In the genomic region with DNA sequence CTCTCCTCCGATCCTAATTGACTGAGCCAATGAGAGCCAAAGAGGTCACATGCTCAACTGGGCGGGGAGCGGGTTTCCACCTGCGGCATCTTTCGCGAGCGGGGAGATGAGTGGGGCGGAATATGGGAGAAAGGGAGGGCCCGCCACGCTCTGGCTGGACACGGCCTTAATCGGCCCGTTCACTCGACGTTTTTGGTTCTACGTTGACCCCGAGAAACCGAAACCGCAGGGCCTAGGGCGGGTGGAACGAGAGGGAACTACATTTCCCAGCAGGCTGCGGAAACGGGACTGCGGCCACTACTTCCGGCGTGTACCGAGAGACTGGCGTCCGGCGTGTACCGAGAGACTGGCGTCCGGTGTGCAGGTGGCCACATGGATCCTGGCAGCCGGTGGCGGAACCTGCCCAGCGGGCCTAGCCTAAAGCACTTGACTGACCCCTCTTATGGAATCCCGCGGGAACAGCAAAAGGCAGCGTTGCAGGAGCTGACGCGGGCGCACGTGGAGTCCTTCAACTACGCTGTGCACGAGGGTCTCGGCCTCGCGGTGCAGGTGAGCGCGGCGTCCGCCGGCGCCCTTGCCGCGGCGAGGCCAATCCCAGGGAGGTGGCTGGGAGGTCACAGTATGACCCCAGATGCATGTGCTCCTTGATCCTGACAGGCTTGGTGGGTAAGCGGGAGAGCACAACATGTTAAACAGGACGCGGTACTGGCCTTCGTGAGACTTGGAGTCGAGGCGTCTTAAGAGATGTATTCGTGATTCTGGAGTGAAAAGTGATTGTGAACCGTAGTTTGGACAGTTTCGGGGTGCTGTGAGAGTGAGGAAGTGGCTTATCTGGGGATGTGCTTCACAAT, we compare ENCODE assay signal across 8 cellular contexts. TPM values are rescaled to one million over a fixed set of nuclear protein-coding genes. Genes with fewer than 3 reads are reported as not detected.
A peak's percentile ranks its signal among the peaks of the same experiment; 100 is the strongest.
DNase-seq lines count a peak whose midpoint lies in the region; ATAC-seq and TF ChIP-seq lines count a peak whose summit lies in the region.

A gene with protein sequence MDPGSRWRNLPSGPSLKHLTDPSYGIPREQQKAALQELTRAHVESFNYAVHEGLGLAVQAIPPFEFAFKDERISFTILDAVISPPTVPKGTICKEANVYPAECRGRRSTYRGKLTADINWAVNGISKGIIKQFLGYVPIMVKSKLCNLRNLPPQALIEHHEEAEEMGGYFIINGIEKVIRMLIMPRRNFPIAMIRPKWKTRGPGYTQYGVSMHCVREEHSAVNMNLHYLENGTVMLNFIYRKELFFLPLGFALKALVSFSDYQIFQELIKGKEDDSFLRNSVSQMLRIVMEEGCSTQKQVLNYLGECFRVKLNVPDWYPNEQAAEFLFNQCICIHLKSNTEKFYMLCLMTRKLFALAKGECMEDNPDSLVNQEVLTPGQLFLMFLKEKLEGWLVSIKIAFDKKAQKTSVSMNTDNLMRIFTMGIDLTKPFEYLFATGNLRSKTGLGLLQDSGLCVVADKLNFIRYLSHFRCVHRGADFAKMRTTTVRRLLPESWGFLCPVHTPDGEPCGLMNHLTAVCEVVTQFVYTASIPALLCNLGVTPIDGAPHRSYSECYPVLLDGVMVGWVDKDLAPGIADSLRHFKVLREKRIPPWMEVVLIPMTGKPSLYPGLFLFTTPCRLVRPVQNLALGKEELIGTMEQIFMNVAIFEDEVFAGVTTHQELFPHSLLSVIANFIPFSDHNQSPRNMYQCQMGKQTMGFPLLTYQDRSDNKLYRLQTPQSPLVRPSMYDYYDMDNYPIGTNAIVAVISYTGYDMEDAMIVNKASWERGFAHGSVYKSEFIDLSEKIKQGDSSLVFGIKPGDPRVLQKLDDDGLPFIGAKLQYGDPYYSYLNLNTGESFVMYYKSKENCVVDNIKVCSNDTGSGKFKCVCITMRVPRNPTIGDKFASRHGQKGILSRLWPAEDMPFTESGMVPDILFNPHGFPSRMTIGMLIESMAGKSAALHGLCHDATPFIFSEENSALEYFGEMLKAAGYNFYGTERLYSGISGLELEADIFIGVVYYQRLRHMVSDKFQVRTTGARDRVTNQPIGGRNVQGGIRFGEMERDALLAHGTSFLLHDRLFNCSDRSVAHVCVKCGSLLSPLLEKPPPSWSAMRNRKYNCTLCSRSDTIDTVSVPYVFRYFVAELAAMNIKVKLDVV (plus strand): TSS at position 343 of the 851 bp plus-strand sequence. CDS start 30 bp downstream, at position 373.

- H3K9me3 ChIP-seq in CD8-positive, alpha-beta T cell (ENCODE audit: low read length), result no peaks in the 10 kb centered on the region
- H3K9me3 ChIP-seq in lung (ENCODE audit: control insufficient read depth in 2 of 2, insufficient read depth in 1 of 2, low read length in 1 of 2), result no peaks in the 10 kb centered on the region

- no peaks in the 10 kb centered on the region for H3K9me3 Mint-ChIP-seq in CD8-positive, alpha-beta T cell
- H3K9me3 Mint-ChIP-seq in activated CD8-positive, alpha-beta T cell treated with anti-CD3 and anti-CD28 coated beads for 36 hours, result no peaks in the 10 kb centered on the region

- H3K27ac ChIP-seq in CD8-positive, alpha-beta T cell (ENCODE audit: low read depth, low read length), result peak within 1 kb of the TSS; percentile 90
- H3K27ac ChIP-seq in lung (ENCODE audit: low read depth in 1 of 2, low read length in 1 of 2), result peak within 1 kb of the TSS; percentile 82 to 91

- POLR2A ChIA-PET in CD8-positive, alpha-beta T cell (lab: Charles Lee), result interaction anchor here (0.6 to 0.7 kb wide), 2 partner anchors 58 to 1307 kb away, joined by 3 read pairs; no protein-coding TSS in a partner anchor
- POLR2A ChIA-PET in activated CD8-positive, alpha-beta T cell treated with anti-CD3 and anti-CD28 coated beads for 36 hours (lab: Charles Lee), result interaction anchor here (0.7 to 2.1 kb wide), 13 partner anchors 9 to 103 kb away, joined by 3 to 8 read pairs (median 5); no protein-coding TSS in a partner anchor

- peaks cover 26% of the 10 kb centered on the region for H3K4me1 Mint-ChIP-seq in CD8-positive, alpha-beta T cell (ENCODE audit: low read depth)
- H3K4me1 Mint-ChIP-seq in activated CD8-positive, alpha-beta T cell treated with anti-CD3 and anti-CD28 coated beads for 36 hours (ENCODE audit: low read depth), result peaks cover 25% of the 10 kb centered on the region

- TF ChIP-seq CTCF in CD8-positive, alpha-beta T cell (IDR thresholded peaks at IDR 0.05), result no peak
- no peak for TF ChIP-seq CTCF in activated CD8-positive, alpha-beta T cell treated with anti-CD3 and anti-CD28 coated beads for 36 hours (IDR thresholded peaks at IDR 0.05)
- no peak for TF ChIP-seq CTCF in lung (IDR thresholded peaks at IDR 0.05; ENCODE audit: control extremely low read depth, extremely low read depth)

- peak in 6 of 7 experiments; percentile 56 to 86 (median 68) for DNase-seq in CD8-positive, alpha-beta T cell
- DNase-seq in NCI-H774 (lab: John Stamatoyannopoulos, UW), result peak; percentile 86
- peak; percentile 86 for DNase-seq in activated CD8-positive, alpha-beta T cell treated with anti-CD3 and anti-CD28 coated beads for 36 hours
- DNase-seq in effector CD8-positive, alpha-beta T cell (lab: John Stamatoyannopoulos, UW), result peak; percentile 61
- peak; percentile 89 for DNase-seq in lung (ENCODE audit: low spot score)
- peak; percentile 48 to 62 (median 62) for DNase-seq in stimulated activated CD4-positive, alpha-beta T cell treated with anti-CD3 and anti-CD28 coated beads, TNF-alpha, amount 100 ng/mL, for 4 hours (ENCODE audit: low read depth in 3 of 3)

- ATAC-seq in CD8-positive, alpha-beta T cell, result peak; percentile 78
- ATAC-seq in GM19438 (IDR thresholded peaks at IDR 0.05; ENCODE audit: low read depth, unreplicated experiment), result peak; percentile 75
- ATAC-seq in HG03565 (IDR thresholded peaks at IDR 0.05; ENCODE audit: unreplicated experiment), result peak; percentile 45
- peak; percentile 79 for ATAC-seq in activated CD8-positive, alpha-beta T cell treated with anti-CD3 and anti-CD28 coated beads for 36 hours
- peak; percentile 92 for ATAC-seq in lung (ENCODE audit: insufficient read depth, low FRiP score)

- WGBS in lung, 2 donors, result 0% methylated on average over 66 of the region's 66 CpGs

- CTCF ChIA-PET in CD8-positive, alpha-beta T cell (lab: Charles Lee), result interaction anchor here (1.0 kb wide), 1 partner anchor 40 kb away, joined by 4 read pairs; no protein-coding TSS in a partner anchor
- CTCF ChIA-PET in activated CD8-positive, alpha-beta T cell treated with anti-CD3 and anti-CD28 coated beads for 36 hours (lab: Charles Lee), result interaction anchor here (1.8 to 4.2 kb wide), 2 partner anchors 24 to 62 kb away, joined by 5 to 15 read pairs; no protein-coding TSS in a partner anchor

- intact Hi-C loops in CD8-positive, alpha-beta T cell (cut with DNase I, micrococcal nuclease), result loop anchor here (1.0 to 10.0 kb wide), 9 partner anchors 42 to 1868 kb away; partner anchors contain the start of genes CHCHD5 (in 2 of the 2), ZC3H6 (in 2 of the 2), BUB1 (in 1 of the 2) and SLC20A1 (in 1 of the 2)
- intact Hi-C loops in activated CD8-positive, alpha-beta T cell treated with anti-CD3 and anti-CD28 coated beads for 36 hours (cut with micrococcal nuclease), result loop anchor here (10.0 kb wide), 1 partner anchor 58 kb away; the partner anchor contains the start of gene TTL

- H3K4me3 ChIP-seq in CD8-positive, alpha-beta T cell (ENCODE audit: low read depth, low read length), result peak within 1 kb of the TSS; percentile 90
- H3K4me3 ChIP-seq in lung, result peak within 1 kb of the TSS; percentile 87

- no peaks in the 10 kb centered on the region for H3K27me3 ChIP-seq in CD8-positive, alpha-beta T cell (ENCODE audit: insufficient read depth, low read length)
- no peaks in the 10 kb centered on the region for H3K27me3 ChIP-seq in lung (ENCODE audit: control insufficient read depth, insufficient read depth)

- peaks cover 17% of the 10 kb centered on the region for H3K4me1 ChIP-seq in CD8-positive, alpha-beta T cell (ENCODE audit: insufficient read depth, low read length)
- H3K4me1 ChIP-seq in lung (ENCODE audit: control insufficient read depth in 2 of 2, insufficient read depth in 2 of 2, low read length in 2 of 2), result peaks cover 7 to 8% of the 10 kb centered on the region in 2 donors

- no peaks in the 10 kb centered on the region for H3K27me3 Mint-ChIP-seq in CD8-positive, alpha-beta T cell (ENCODE audit: low read depth)
- no peaks in the 10 kb centered on the region for H3K27me3 Mint-ChIP-seq in activated CD8-positive, alpha-beta T cell treated with anti-CD3 and anti-CD28 coated beads for 36 hours

- no peak within 1 kb of the TSS for H3K27ac Mint-ChIP-seq in CD8-positive, alpha-beta T cell
- H3K27ac Mint-ChIP-seq in activated CD8-positive, alpha-beta T cell treated with anti-CD3 and anti-CD28 coated beads for 36 hours, result no peak within 1 kb of the TSS

- peaks cover 13% of the 10 kb centered on the region for H3K36me3 Mint-ChIP-seq in CD8-positive, alpha-beta T cell
- H3K36me3 Mint-ChIP-seq in activated CD8-positive, alpha-beta T cell treated with anti-CD3 and anti-CD28 coated beads for 36 hours (ENCODE audit: low read depth), result peaks cover 13% of the 10 kb centered on the region

- H3K36me3 ChIP-seq in CD8-positive, alpha-beta T cell (ENCODE audit: insufficient read depth, low read length), result peaks cover 2% of the 10 kb centered on the region
- peaks cover 0 to under 1% of the 10 kb centered on the region in 2 donors for H3K36me3 ChIP-seq in lung (ENCODE audit: control insufficient read depth in 2 of 2, insufficient read depth in 2 of 2, low read length in 2 of 2)

- H3K4me3 Mint-ChIP-seq in CD8-positive, alpha-beta T cell, result no peak within 1 kb of the TSS
- H3K4me3 Mint-ChIP-seq in activated CD8-positive, alpha-beta T cell treated with anti-CD3 and anti-CD28 coated beads for 36 hours, result no peak within 1 kb of the TSS

RNA-seq across cellular contexts. Expression of the gene that starts here (rescaled TPM):
- 10 to 100 TPM; 10.0 to 11.0 TPM for total RNA-seq in CD8-positive, alpha-beta T cell
- total RNA-seq in activated CD8-positive, alpha-beta T cell treated with anti-CD3 and anti-CD28 coated beads for 36 hours, result 10 to 100 TPM; 54.1 to 55.9 TPM
- total RNA-seq in lung, result 10 to 100 TPM; 20.9 to 26.4 TPM
- polyA plus RNA-seq in lung, result 1 to 10 TPM; 4.9 to 9.4 TPM

Comparison
In these comparisons a context has a peak if more than half of its experiments do, and no peak if none do; other contexts are left out.
1. Peak in every context shown above with its lines: DNase-seq, ATAC-seq, H3K4me3 ChIP-seq and H3K27ac ChIP-seq.